In genomic region chr3:134675726-134676252, GRCh38 we compare ENCODE assay signal across 19 cellular contexts. TPM values are rescaled to one million over a fixed set of nuclear protein-coding genes. Genes with fewer than 3 reads are reported as not detected.
"Had no signal": no experiment of that assay in that cellular context is flagged by ENCODE, and none has a peak within 500 bp of the region (broad histone marks: within the 10 kb centered on the region; RNA-seq: fewer than 3 reads in every experiment).

No MANE protein-coding gene starts in this region.

- H3K36me3 ChIP-seq: heart left ventricle, left ventricle myocardium inferior, spleen, thoracic aorta, upper lobe of left lung had no signal

- H3K9ac ChIP-seq: parathyroid adenoma had no signal

- H3K27ac ChIP-seq: coronary artery, heart left ventricle, left ventricle myocardium inferior, parathyroid adenoma, spleen, thoracic aorta, upper lobe of left lung had no signal

- ATAC-seq: heart left ventricle; stimulated activated naive B cell treated with anti-CD40 and anti-IgM and Interleukin-4, amounts not matched to agents 10 μg/mL and 1 μg/mL and 100 μg/mL, for 72 hours had no signal

- H3K79me2 ChIP-seq: parathyroid adenoma had no signal

- FAIRE-seq: endometrium, TTC549 had no signal

- H2AFZ ChIP-seq: parathyroid adenoma had no signal

- H3K4me1 ChIP-seq: parathyroid adenoma, spleen, upper lobe of left lung had no signal

- DNase-seq: activated CD4-positive, alpha-beta T cell treated with anti-CD3 and anti-CD28 coated beads, Interleukin-2, amount 50 U/mL, for 48 hours; activated naive CD4-positive, alpha-beta T cell treated with Interleukin-2 at 50 U/mL for 16 hours; activated naive CD8-positive, alpha-beta T cell treated with anti-CD3 and anti-CD28 coated beads, Interleukin-2, amount 10 ng/mL, durations not matched to agents 7 days and 5 days; amygdala; erythroblast; heart left ventricle; kidney glomerular epithelial cell; left ventricle myocardium inferior; mammary epithelial cell; midbrain; spleen; stimulated activated naive B cell treated with anti-CD40 and anti-IgM and Interleukin-4, amounts not matched to agents 10 μg/mL and 1 μg/mL and 100 μg/mL, for 72 hours; upper lobe of left lung had no signal

- H3K27me3 ChIP-seq: heart left ventricle, spleen, upper lobe of left lung had no signal

- H3K4me3 ChIP-seq: coronary artery, heart left ventricle, left ventricle myocardium inferior, spleen, thoracic aorta, upper lobe of left lung had no signal

RNA-seq across cellular contexts. Expression of gene KY, which starts 25.0 kb away (rescaled TPM):
- total RNA-seq: activated naive CD8-positive, alpha-beta T cell treated with anti-CD3 and anti-CD28 coated beads, Interleukin-2, amount 10 ng/mL, durations not matched to agents 7 days and 5 days; activated T-helper 2 cell treated with anti-CD3 and anti-CD28 coated beads, Interferon-gamma antibody, Interleukin-2, Interleukin-4, amounts not matched to agents 10 μg/mL and 5 μg/mL and 100 μg/mL, durations not matched to agents 14 hours and 24 hours and 36 hours had no signal
- polyA plus RNA-seq: spleen had no signal
